Comparison of ENCODE assay signal across 8 cellular contexts in genomic region chr19:56314584-56315075, GRCh38. TPM values are rescaled to one million over a fixed set of nuclear protein-coding genes. Genes with fewer than 3 reads are reported as not detected.
DNase-seq lines count a peak whose midpoint lies in the region; ATAC-seq and TF ChIP-seq lines count a peak whose summit lies in the region.

ZSCAN5A (minus strand) TSS chr19:56314839; CDS start chr19:56225046, 89,793 bp downstream.

- DNase-seq in AG08396 (ENCODE audit: low spot score) (peak; percentile 98), NCI-H2227 treated with DMSO at 0.1 percent for 48 hours (lab: John Stamatoyannopoulos, UW) (peak; percentile 100), mammary epithelial cell (peak; percentile 95), iPS-NIHi11 (ENCODE audit: low spot score) (peak; percentile 94)

- peak; percentile 65 for TF ChIP-seq POLR2A in GM18951 (IDR thresholded peaks at IDR 0.05; ENCODE audit: extremely low read depth, insufficient read depth, insufficient read length)

- H3K4me1 ChIP-seq in mammary epithelial cell (ENCODE audit: insufficient read depth, low read length) = peaks cover 6% of the 10 kb centered on the region

- in situ Hi-C loops in GM18951 (cut with MboI; ENCODE audit: low sequenced_read_pairs, unreplicated experiment) = loop anchor here (25.0 kb wide), 1 partner anchor 227 kb away; no protein-coding TSS in a partner anchor
- in situ Hi-C loops in mammary epithelial cell (cut with MboI; ENCODE audit: low sequenced_read_pairs in 2 of 2) = loop anchor here in 1 of 2 donors (10.0 kb wide), 2 partner anchors 60 to 230 kb away; no protein-coding TSS in a partner anchor

- no peaks in the 10 kb centered on the region for H3K9me3 ChIP-seq in mammary epithelial cell (replicated peaks; ENCODE audit: insufficient read depth, low read length)

- dilution Hi-C loops in mammary epithelial cell (cut with HindIII; ENCODE audit: low sequenced_read_pairs) = no loop called here

- peak within 1 kb of the TSS; percentile 95 for H3K9ac ChIP-seq in mammary epithelial cell (ENCODE audit: insufficient read depth, low read length)

- no TSS peak for BruUV-seq in mammary epithelial cell (replicated peaks; lab: Mats Ljungman, UMichigan)

- TF ChIP-seq CTCF in WI38 (IDR thresholded peaks at IDR 0.05; ENCODE audit: low read depth, low read length) = no peak
- TF ChIP-seq CTCF in mammary epithelial cell (conservative IDR thresholded peaks at IDR 0.05 in 1 of 2, IDR thresholded peaks at IDR 0.05 in 1 of 2; ENCODE audit: extremely low read depth in 1 of 2, insufficient read depth in 1 of 2, low read depth in 1 of 2, low read length in 2 of 2) = no peak

- peaks cover 15% of the 10 kb centered on the region for H3K79me2 ChIP-seq in mammary epithelial cell (ENCODE audit: insufficient read depth, low read length)

- H2AFZ ChIP-seq in mammary epithelial cell (ENCODE audit: low read depth, low read length) = peak within 1 kb of the TSS; percentile 90

- WGBS in mammary epithelial cell (ENCODE audit: low coverage, missing lambda C conversion rate) = 0% methylated on average over 19 of the region's 34 CpGs

- peak within 1 kb of the TSS; percentile 71 for H3K4me3 ChIP-seq in WI38 (ENCODE audit: low read depth, low read length)
- H3K4me3 ChIP-seq in mammary epithelial cell (replicated peaks in 1 of 3; ENCODE audit: insufficient read depth in 1 of 3, low read depth in 2 of 3, low read length in 3 of 3) = peak within 1 kb of the TSS; percentile 66 to 91 (median 80)
- H3K4me3 ChIP-seq in skin epidermis = peak within 1 kb of the TSS; percentile 47 to 84 (median 64)

- H3K4me2 ChIP-seq in mammary epithelial cell (ENCODE audit: insufficient read depth, low read depth, low read length) = peak within 1 kb of the TSS; percentile 78

- H4K20me1 ChIP-seq in mammary epithelial cell (ENCODE audit: insufficient read depth, low read length) = no peaks in the 10 kb centered on the region

- ATAC-seq in HG03175 (IDR thresholded peaks at IDR 0.05; ENCODE audit: unreplicated experiment) = peak; percentile 73

- intact Hi-C loops in mammary epithelial cell (cut with micrococcal nuclease) = loop anchor here (1.0 to 10.0 kb wide), 2 partner anchors 19 to 680 kb away; no protein-coding TSS in a partner anchor

- CTCF ChIA-PET in mammary epithelial cell (lab: Charles Lee; ENCODE audit: low non-redundant PET) = interaction anchor here (0.7 to 1.7 kb wide), 3 partner anchors 19 to 234 kb away, joined by 9 to 21 read pairs (median 12); no protein-coding TSS in a partner anchor

- H3K27me3 ChIP-seq in mammary epithelial cell (ENCODE audit: insufficient read depth, low read length) = no peaks in the 10 kb centered on the region

- H3K36me3 ChIP-seq in mammary epithelial cell (ENCODE audit: insufficient read depth, low read length) = no peaks in the 10 kb centered on the region

- H3K27ac ChIP-seq in mammary epithelial cell (ENCODE audit: insufficient read depth, low read depth, low read length) (peak within 1 kb of the TSS; percentile 95), skin epidermis (peak within 1 kb of the TSS; percentile 62 to 99 (median 95))

RNA-seq across cellular contexts. Expression of gene ZSCAN5A, which starts in this region (rescaled TPM):
- total RNA-seq in mammary epithelial cell = 1 to 10 TPM; 5.5 to 7.4 TPM
- 7.9 TPM for polyA plus RNA-seq in mammary epithelial cell
- 31.9 TPM for polyA minus RNA-seq in mammary epithelial cell

Comparison
In these comparisons a context has a peak if more than half of its experiments do, and no peak if none do; other contexts are left out.
1. Peak in every context shown above with its lines: DNase-seq, ATAC-seq, H3K4me3 ChIP-seq and H3K27ac ChIP-seq.